In the genomic region with DNA sequence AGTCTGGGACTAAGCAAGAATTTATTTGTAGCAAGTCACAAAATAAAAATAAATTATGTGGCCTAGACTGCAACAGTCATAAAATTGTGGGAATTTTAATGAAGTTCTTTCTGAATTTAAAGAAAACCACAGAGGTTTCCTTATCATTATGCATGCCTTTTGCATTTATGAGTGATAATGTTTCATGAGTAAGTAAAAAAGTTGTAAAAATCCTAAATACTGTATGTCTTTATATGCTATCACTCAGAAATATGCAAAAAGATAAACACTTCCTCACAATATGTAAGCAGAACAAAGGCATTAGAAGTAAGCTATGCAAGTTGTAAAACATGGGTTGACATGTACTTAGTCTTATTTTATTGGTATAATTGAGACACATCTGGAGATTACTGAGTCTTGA, we compare ENCODE assay signal across 23 cellular contexts.
DNase-seq lines count a peak whose midpoint lies in the region; ATAC-seq and TF ChIP-seq lines count a peak whose summit lies in the region.
"Had no signal": no experiment of that assay in that cellular context is flagged by ENCODE, and none has a peak within 500 bp of the region (broad histone marks: within the 10 kb centered on the region; RNA-seq: fewer than 3 reads in every experiment).

No MANE protein-coding gene starts in this region.

- H3K9me3 Mint-ChIP-seq in T-helper 2 cell treated with Interferon-gamma antibody and Interleukin-4, amounts not matched to agents 5 μg/mL and 100 μg/mL, for 36 hours = no peaks in the 10 kb centered on the region
- H3K9me3 Mint-ChIP-seq: T-cell had no signal

- no peaks in the 10 kb centered on the region for H3K36me3 Mint-ChIP-seq in T-helper 2 cell treated with Interferon-gamma antibody and Interleukin-4, amounts not matched to agents 5 μg/mL and 100 μg/mL, for 36 hours (ENCODE audit: low read depth)
- H3K36me3 Mint-ChIP-seq: CD4-positive, CD25-positive, alpha-beta regulatory T cell; T-cell had no signal

- TF ChIP-seq CTCF in fibroblast of pulmonary artery (IDR thresholded peaks at IDR 0.05; ENCODE audit: low read length, missing control alignments) = no peak

- H3K27ac Mint-ChIP-seq in T-helper 2 cell treated with Interferon-gamma antibody and Interleukin-4, amounts not matched to agents 5 μg/mL and 100 μg/mL, for 36 hours = no peak overlapping the region
- H3K27ac Mint-ChIP-seq: T-cell had no signal

- no peak overlapping the region for H3K4me3 Mint-ChIP-seq in T-helper 2 cell treated with Interferon-gamma antibody and Interleukin-4, amounts not matched to agents 5 μg/mL and 100 μg/mL, for 36 hours
- H3K4me3 Mint-ChIP-seq: CD4-positive, CD25-positive, alpha-beta regulatory T cell; T-cell had no signal

- H3K4me3 ChIP-seq in SK-N-MC = peak overlapping the region; percentile 9; the same call in 1 of the 2 replicates
- H3K4me3 ChIP-seq in fibroblast of pulmonary artery (replicated peaks; ENCODE audit: low read depth, low read length) = no peak overlapping the region
- H3K4me3 ChIP-seq: BLaER1, K562, PC-9, SJCRH30 had no signal

- H3K9me3 ChIP-seq in SK-N-MC (ENCODE audit: low read depth, low read length) = no peaks in the 10 kb centered on the region
- H3K9me3 ChIP-seq: BLaER1, SJCRH30 had no signal

- H3K4me1 Mint-ChIP-seq in T-helper 2 cell treated with Interferon-gamma antibody and Interleukin-4, amounts not matched to agents 5 μg/mL and 100 μg/mL, for 36 hours (ENCODE audit: low read depth) = no peaks in the 10 kb centered on the region
- H3K4me1 Mint-ChIP-seq: CD4-positive, CD25-positive, alpha-beta regulatory T cell; T-cell had no signal

- DNase-seq in GM04504 (ENCODE audit: low read depth) = peak; percentile 9
- peak; percentile 77 for DNase-seq in SK-N-MC (ENCODE audit: low read depth, low spot score)
- peak; percentile 8 for DNase-seq in fibroblast of pulmonary artery (ENCODE audit: low read depth)
- no peak for DNase-seq in activated T-cell treated with anti-CD3 and anti-CD28 coated beads, Interleukin-2, amount 50 U/mL, for 48 hours
- DNase-seq in T-helper 2 cell treated with Interferon-gamma antibody and Interleukin-4, amounts not matched to agents 5 μg/mL and 100 μg/mL, for 36 hours (ENCODE audit: low spot score) = no peak
- DNase-seq: CD4-positive, CD25-positive, alpha-beta regulatory T cell; GDM1; MV-4-11; NCI-H1105; NCI-H146; NCI-H2029; NCI-H446; NCI-H524 treated with DMSO at 0.1 percent for 48 hours; NCI-H774; PC-9; SJCRH30; T-cell had no signal

- no peaks in the 10 kb centered on the region for H3K27me3 Mint-ChIP-seq in T-helper 2 cell treated with Interferon-gamma antibody and Interleukin-4, amounts not matched to agents 5 μg/mL and 100 μg/mL, for 36 hours (ENCODE audit: low read depth)
- H3K27me3 Mint-ChIP-seq: T-cell had no signal

- no peak for ATAC-seq in HG03135 (IDR thresholded peaks at IDR 0.05; ENCODE audit: unreplicated experiment)
- ATAC-seq in GM18873 (IDR thresholded peaks at IDR 0.05; ENCODE audit: low FRiP score, unreplicated experiment) = no peak
- ATAC-seq: HepG2, K562, Right ventricle myocardium inferior, T-cell had no signal

- no peak overlapping the region for H3K9ac ChIP-seq in SK-N-MC (ENCODE audit: insufficient read length)
- H3K9ac ChIP-seq: BLaER1 had no signal

- no peak overlapping the region for H3K27ac ChIP-seq in SK-N-MC
- H3K27ac ChIP-seq: BLaER1, PC-9, SJCRH30 had no signal

- no peaks in the 10 kb centered on the region for H3K36me3 ChIP-seq in SK-N-MC (ENCODE audit: insufficient read depth, low read length)
- H3K36me3 ChIP-seq: BLaER1, SJCRH30 had no signal

Comparison
In these comparisons a context has a peak if more than half of its experiments do, and no peak if none do; other contexts are left out.
1. DNase-seq: peak in GM04504 (single experiment), SK-N-MC (single experiment) and fibroblast of pulmonary artery (single experiment); none in activated T-cell treated with anti-CD3 and anti-CD28 coated beads, Interleukin-2, amount 50 U/mL, for 48 hours (0 of 2) and T-helper 2 cell treated with Interferon-gamma antibody and Interleukin-4, amounts not matched to agents 5 μg/mL and 100 μg/mL, for 36 hours (single experiment).